In the genomic region with DNA sequence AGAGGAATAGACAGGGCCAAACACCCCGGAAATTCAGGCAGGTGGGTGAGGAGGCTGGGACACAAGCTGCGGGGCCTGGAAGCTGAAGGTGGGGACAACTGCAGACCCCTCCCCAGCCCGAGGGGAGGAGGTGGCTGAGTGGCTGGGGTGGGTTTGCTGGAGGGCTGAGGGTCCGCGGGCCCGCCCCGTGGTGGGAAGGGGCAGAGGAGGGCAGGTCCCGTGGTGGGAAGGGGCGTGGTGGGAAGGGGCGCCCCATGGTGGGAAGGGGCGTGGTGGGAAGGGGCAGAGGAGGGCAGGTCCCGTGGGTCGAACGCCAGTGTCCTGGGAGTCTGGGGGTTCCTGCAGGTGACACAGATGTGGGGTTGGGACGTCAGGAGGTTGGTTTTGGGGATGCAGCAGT, we compare ENCODE assay signal across 22 cellular contexts. TPM values are rescaled to one million over a fixed set of nuclear protein-coding genes. Genes with fewer than 3 reads are reported as not detected.
DNase-seq lines count a peak whose midpoint lies in the region; ATAC-seq and TF ChIP-seq lines count a peak whose summit lies in the region.
"Had no signal": no experiment of that assay in that cellular context is flagged by ENCODE, and none has a peak within 500 bp of the region (broad histone marks: within the 10 kb centered on the region; RNA-seq: fewer than 3 reads in every experiment).

No MANE protein-coding gene starts in this region.

- H3K4me1 ChIP-seq in BLaER1 (peaks cover 49% of the 10 kb centered on the region), HCT116 (ENCODE audit: control insufficient read depth in 1 of 2, insufficient read depth in 2 of 2, low read length in 2 of 2) (peaks cover 5 to 13% of the 10 kb centered on the region in 2 experiments), colonic mucosa (peaks cover 4% of the 10 kb centered on the region), mucosa of stomach (ENCODE audit: control insufficient read depth, insufficient read depth, low read length) (peaks cover 49% of the 10 kb centered on the region)
- H3K4me1 ChIP-seq: Caco-2, HAP-1 had no signal

- BruUV-seq in HCT116 (replicated peaks; lab: Mats Ljungman, UMichigan): no TSS peak

- H3K9ac ChIP-seq in BLaER1 (no peak overlapping the region), HCT116 (ENCODE audit: low read length) (no peak overlapping the region), colonic mucosa (ENCODE audit: low read depth in 2 of 2, low read length in 2 of 2) (peak overlapping the region; percentile 38 to 74), mucosa of stomach (ENCODE audit: low read length) (peak overlapping the region; percentile 36)
- H3K9ac ChIP-seq: GM23248 had no signal

- H3K4me2 ChIP-seq in BLaER1: peak overlapping the region; percentile 66
- H3K4me2 ChIP-seq in HCT116 (ENCODE audit: low read length): no peak overlapping the region; the same call in 1 of the 2 replicates

- H3K9me3 ChIP-seq in BLaER1 (peaks cover 14% of the 10 kb centered on the region), HCT116 (ENCODE audit: control insufficient read depth in 1 of 2, insufficient read depth in 1 of 2, low read depth in 1 of 2, low read length in 2 of 2) (peaks cover 8 to 17% of the 10 kb centered on the region in 2 experiments; a peak in 2 of 4 replicates), colonic mucosa (no peaks in the 10 kb centered on the region), mucosa of stomach (ENCODE audit: control insufficient read depth, low read length) (no peaks in the 10 kb centered on the region)
- H3K9me3 ChIP-seq: Caco-2, HAP-1 had no signal

- H3K27ac ChIP-seq in BLaER1 (no peak overlapping the region), HCT116 (ENCODE audit: low read depth, low read length) (peak overlapping the region; percentile 37; the same call in 1 of the 2 replicates), colonic mucosa (peak overlapping the region; percentile 71)
- H3K27ac ChIP-seq: GM23248 had no signal

- H4K20me1 ChIP-seq in BLaER1 (no peaks in the 10 kb centered on the region), HCT116 (ENCODE audit: insufficient read depth) (no peaks in the 10 kb centered on the region)

- H3K36me3 ChIP-seq in BLaER1 (no peaks in the 10 kb centered on the region), HCT116 (ENCODE audit: control insufficient read depth in 1 of 2, insufficient read depth in 2 of 2, low read length in 2 of 2) (no peaks in the 10 kb centered on the region), colonic mucosa (no peaks in the 10 kb centered on the region), mucosa of stomach (ENCODE audit: control insufficient read depth, insufficient read depth, low read length) (no peaks in the 10 kb centered on the region)
- H3K36me3 ChIP-seq: HAP-1 had no signal

- H3K27me3 ChIP-seq in BLaER1 (no peaks in the 10 kb centered on the region), HCT116 (ENCODE audit: insufficient read depth, low read length) (no peaks in the 10 kb centered on the region), colonic mucosa (no peaks in the 10 kb centered on the region), mucosa of stomach (ENCODE audit: control insufficient read depth, insufficient read depth, low read length) (no peaks in the 10 kb centered on the region)

- RAD21 ChIA-PET in HCT116 (lab: Charles Lee; ENCODE audit: low non-redundant PET in 1 of 2, low total read pairs in 2 of 2, uncharacterized antibody in 2 of 2, unreplicated experiment in 2 of 2): no interaction called here

- intact Hi-C loops in HCT116 (cut with micrococcal nuclease) (no loop called here), colonic mucosa (cut with DNase I) (no loop called here)

- TF ChIP-seq POLR2A in HCT116 (IDR thresholded peaks at IDR 0.05; ENCODE audit: borderline replicate concordance, extremely low read depth, insufficient read depth, insufficient read length): no peak

- no peak for TF ChIP-seq RAD21 in HCT116 (IDR thresholded peaks at IDR 0.05; ENCODE audit: low read depth)

- POLR2A ChIA-PET in HCT116 (lab: Charles Lee): no interaction called here

- H3K4me3 ChIP-seq in BLaER1 (no peak overlapping the region), HCT116 (replicated peaks in 1 of 2; ENCODE audit: low read depth in 1 of 2, low read length in 2 of 2) (no peak overlapping the region), colonic mucosa (no peak overlapping the region), mucosa of stomach (ENCODE audit: low read length) (no peak overlapping the region)
- H3K4me3 ChIP-seq: GM23248, HAP-1 had no signal

- TF ChIP-seq CTCF in HCT116 (IDR thresholded peaks at IDR 0.05 in 2 of 3, conservative IDR thresholded peaks at IDR 0.05 in 1 of 3; ENCODE audit: borderline replicate concordance in 1 of 3, insufficient read depth in 1 of 3, low read depth in 2 of 3, low read length in 2 of 3) (no peak), colonic mucosa (IDR thresholded peaks at IDR 0.05) (no peak)

- no peak for ATAC-seq in HCT116

- no peak for DNase-seq in HCT116 (ENCODE audit: low read depth, low spot score)
- DNase-seq in colonic mucosa: no peak
- no peak for DNase-seq in NCI-H345 treated with DMSO at 0.1 percent for 48 hours (lab: John Stamatoyannopoulos, UW; ENCODE audit: unreplicated experiment)
- DNase-seq in activated CD4-positive, alpha-beta T cell treated with anti-CD3 and anti-CD28 coated beads for 4 hours: no peak
- DNase-seq in islet precursor cell: no peak
- no peak for DNase-seq in SW480 (ENCODE audit: low spot score)
- DNase-seq: 8988T; C1 segment of cervical spinal cord; Caco-2; CD4-positive, CD25-positive, alpha-beta regulatory T cell; DMS153; DMS79; GDM1; GM23248; HFFc6 had no signal

- no peak overlapping the region for H2AFZ ChIP-seq in HCT116 (ENCODE audit: low read depth, low read length, poor library complexity, severe bottlenecking)
- H2AFZ ChIP-seq: GM23248 had no signal

- H3K79me2 ChIP-seq in HCT116 (ENCODE audit: insufficient read depth, low read length): no peaks in the 10 kb centered on the region

- H3K9me2 ChIP-seq in HCT116 (ENCODE audit: insufficient read depth): no peaks in the 10 kb centered on the region

- CTCF ChIA-PET in HCT116 (lab: Charles Lee): no interaction called here

TF ChIP-seq in HCT116, 20 proteins besides CTCF, POLR2A, EP300 and RAD21 (continues in another document):
- TF ChIP-seq POLR2AphosphoS5 (IDR thresholded peaks at IDR 0.05; ENCODE audit: low read depth, low read length) (no peak), JUND (IDR thresholded peaks at IDR 0.05) (no peak), EZH2 (IDR thresholded peaks at IDR 0.05) (no peak)
- TF ChIP-seq, protein P1, sequence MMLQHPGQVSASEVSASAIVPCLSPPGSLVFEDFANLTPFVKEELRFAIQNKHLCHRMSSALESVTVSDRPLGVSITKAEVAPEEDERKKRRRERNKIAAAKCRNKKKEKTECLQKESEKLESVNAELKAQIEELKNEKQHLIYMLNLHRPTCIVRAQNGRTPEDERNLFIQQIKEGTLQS (IDR thresholded peaks at IDR 0.05): no peak
- TF ChIP-seq, protein P2, sequence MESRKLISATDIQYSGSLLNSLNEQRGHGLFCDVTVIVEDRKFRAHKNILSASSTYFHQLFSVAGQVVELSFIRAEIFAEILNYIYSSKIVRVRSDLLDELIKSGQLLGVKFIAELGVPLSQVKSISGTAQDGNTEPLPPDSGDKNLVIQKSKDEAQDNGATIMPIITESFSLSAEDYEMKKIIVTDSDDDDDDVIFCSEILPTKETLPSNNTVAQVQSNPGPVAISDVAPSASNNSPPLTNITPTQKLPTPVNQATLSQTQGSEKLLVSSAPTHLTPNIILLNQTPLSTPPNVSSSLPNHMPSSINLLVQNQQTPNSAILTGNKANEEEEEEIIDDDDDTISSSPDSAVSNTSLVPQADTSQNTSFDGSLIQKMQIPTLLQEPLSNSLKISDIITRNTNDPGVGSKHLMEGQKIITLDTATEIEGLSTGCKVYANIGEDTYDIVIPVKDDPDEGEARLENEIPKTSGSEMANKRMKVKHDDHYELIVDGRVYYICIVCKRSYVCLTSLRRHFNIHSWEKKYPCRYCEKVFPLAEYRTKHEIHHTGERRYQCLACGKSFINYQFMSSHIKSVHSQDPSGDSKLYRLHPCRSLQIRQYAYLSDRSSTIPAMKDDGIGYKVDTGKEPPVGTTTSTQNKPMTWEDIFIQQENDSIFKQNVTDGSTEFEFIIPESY (IDR thresholded peaks at IDR 0.05; ENCODE audit: extremely low read depth, insufficient replicate concordance, low read length): no peak
- TF ChIP-seq, protein P3, sequence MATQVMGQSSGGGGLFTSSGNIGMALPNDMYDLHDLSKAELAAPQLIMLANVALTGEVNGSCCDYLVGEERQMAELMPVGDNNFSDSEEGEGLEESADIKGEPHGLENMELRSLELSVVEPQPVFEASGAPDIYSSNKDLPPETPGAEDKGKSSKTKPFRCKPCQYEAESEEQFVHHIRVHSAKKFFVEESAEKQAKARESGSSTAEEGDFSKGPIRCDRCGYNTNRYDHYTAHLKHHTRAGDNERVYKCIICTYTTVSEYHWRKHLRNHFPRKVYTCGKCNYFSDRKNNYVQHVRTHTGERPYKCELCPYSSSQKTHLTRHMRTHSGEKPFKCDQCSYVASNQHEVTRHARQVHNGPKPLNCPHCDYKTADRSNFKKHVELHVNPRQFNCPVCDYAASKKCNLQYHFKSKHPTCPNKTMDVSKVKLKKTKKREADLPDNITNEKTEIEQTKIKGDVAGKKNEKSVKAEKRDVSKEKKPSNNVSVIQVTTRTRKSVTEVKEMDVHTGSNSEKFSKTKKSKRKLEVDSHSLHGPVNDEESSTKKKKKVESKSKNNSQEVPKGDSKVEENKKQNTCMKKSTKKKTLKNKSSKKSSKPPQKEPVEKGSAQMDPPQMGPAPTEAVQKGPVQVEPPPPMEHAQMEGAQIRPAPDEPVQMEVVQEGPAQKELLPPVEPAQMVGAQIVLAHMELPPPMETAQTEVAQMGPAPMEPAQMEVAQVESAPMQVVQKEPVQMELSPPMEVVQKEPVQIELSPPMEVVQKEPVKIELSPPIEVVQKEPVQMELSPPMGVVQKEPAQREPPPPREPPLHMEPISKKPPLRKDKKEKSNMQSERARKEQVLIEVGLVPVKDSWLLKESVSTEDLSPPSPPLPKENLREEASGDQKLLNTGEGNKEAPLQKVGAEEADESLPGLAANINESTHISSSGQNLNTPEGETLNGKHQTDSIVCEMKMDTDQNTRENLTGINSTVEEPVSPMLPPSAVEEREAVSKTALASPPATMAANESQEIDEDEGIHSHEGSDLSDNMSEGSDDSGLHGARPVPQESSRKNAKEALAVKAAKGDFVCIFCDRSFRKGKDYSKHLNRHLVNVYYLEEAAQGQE (IDR thresholded peaks at IDR 0.05; ENCODE audit: low read depth): no peak
- TF ChIP-seq, protein P4, sequence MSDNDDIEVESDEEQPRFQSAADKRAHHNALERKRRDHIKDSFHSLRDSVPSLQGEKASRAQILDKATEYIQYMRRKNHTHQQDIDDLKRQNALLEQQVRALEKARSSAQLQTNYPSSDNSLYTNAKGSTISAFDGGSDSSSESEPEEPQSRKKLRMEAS (IDR thresholded peaks at IDR 0.05): no peak

RNA-seq across cellular contexts. Expression of a gene that starts 24.3 kb away (rescaled TPM):
- total RNA-seq in HCT116 (2021; ENCODE audit: unreplicated experiment): 0.10 TPM
- 0.03 TPM in 1 of 2 replicates, not detected in the other for polyA plus RNA-seq in HCT116 (2012)
- total RNA-seq in colonic mucosa: 1 to 10 TPM in 1 of 2 donors, under 1 TPM in 1; 0.64 to 2.3 TPM
- total RNA-seq: A673; CD4-positive, CD25-positive, alpha-beta regulatory T cell; Daoy; GM23248; H4; HFFc6 had no signal
- polyA plus RNA-seq: AG04450; CD4-positive, CD25-positive, alpha-beta regulatory T cell; GM23248 had no signal

RNA-seq across cellular contexts. Expression of a gene that starts 33.5 kb away (rescaled TPM):
- total RNA-seq in HCT116 (2021; ENCODE audit: unreplicated experiment) (22.7 TPM), colonic mucosa (10 to 100 TPM; 18.9 to 36.0 TPM)
- 11.0 and 13.4 TPM in 2 replicates for polyA plus RNA-seq in HCT116 (2012)

RNA-seq across cellular contexts. Expression of a gene that starts 57.0 kb away (rescaled TPM):
- total RNA-seq in HCT116 (2021; ENCODE audit: unreplicated experiment): 56.2 TPM
- 52.4 and 63.6 TPM in 2 replicates for polyA plus RNA-seq in HCT116 (2012)
- total RNA-seq in colonic mucosa: 1 to 10 TPM in 1 of 2 donors, under 1 TPM in 1; 0.61 to 1.7 TPM
- total RNA-seq: Caco-2, GM23248, H4, HFFc6 had no signal
- polyA plus RNA-seq: GM23248 had no signal

Comparison
In these comparisons a context has a peak if more than half of its experiments do, and no peak if none do; other contexts are left out.
1. H3K9ac ChIP-seq: peak in colonic mucosa (2 of 2) and mucosa of stomach (single experiment); none in BLaER1 (single experiment) and HCT116 (single experiment).
2. RNA of a gene that starts 57.0 kb away (total RNA-seq): 56.2 TPM in HCT116 (single experiment); 0.61 to 1.7 TPM in colonic mucosa; every median in the first group is over 10 times any median in the second.